ENCODE assay signal across 9 cellular contexts in the genomic region with DNA sequence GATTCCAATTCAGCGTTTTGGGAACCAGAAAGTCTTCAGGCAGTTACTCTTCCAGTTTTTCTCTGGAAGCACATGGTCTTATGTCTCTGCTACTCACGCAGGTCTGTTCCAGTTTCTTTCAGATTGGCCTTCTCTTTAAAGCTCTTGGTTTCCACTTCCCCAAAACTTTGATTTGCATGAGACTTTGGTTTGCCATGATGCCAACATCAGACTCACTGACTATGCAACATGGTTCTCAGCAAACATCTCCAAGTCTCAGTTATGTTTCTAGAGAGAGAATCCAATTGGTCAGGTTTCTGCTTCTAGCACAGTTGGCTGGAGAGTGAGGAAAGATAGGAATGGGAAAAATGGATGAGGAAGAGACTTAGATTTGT. TPM values are rescaled to one million over a fixed set of nuclear protein-coding genes. Genes with fewer than 3 reads are reported as not detected.
DNase-seq lines count a peak whose midpoint lies in the region; ATAC-seq and TF ChIP-seq lines count a peak whose summit lies in the region.
"Had no signal": no experiment of that assay in that cellular context is flagged by ENCODE, and none has a peak within 500 bp of the region (broad histone marks: within the 10 kb centered on the region; RNA-seq: fewer than 3 reads in every experiment).

No MANE protein-coding gene starts in this region.

- H3K4me3 Mint-ChIP-seq in CD8-positive, alpha-beta memory T cell: peak overlapping the region in 3 of 7 donors; percentile 9 to 49 (median 36)
- peak overlapping the region; percentile 45 for H3K4me3 Mint-ChIP-seq in activated CD8-positive, alpha-beta T cell treated with anti-CD3 and anti-CD28 coated beads, Interleukin-2, amount 10 ng/mL, durations not matched to agents 7 days and 5 days
- H3K4me3 Mint-ChIP-seq in nephron progenitor cell: no peak overlapping the region

- peaks cover 49% of the 10 kb centered on the region for H3K4me1 ChIP-seq in CD8-positive, alpha-beta memory T cell (ENCODE audit: insufficient read depth, low read length)

- peaks cover 0 to 10% (median 0%) of the 10 kb centered on the region in 3 donors for H3K36me3 Mint-ChIP-seq in CD8-positive, alpha-beta memory T cell
- peaks cover 29% of the 10 kb centered on the region for H3K36me3 Mint-ChIP-seq in activated CD8-positive, alpha-beta T cell treated with anti-CD3 and anti-CD28 coated beads, Interleukin-2, amount 10 ng/mL, durations not matched to agents 7 days and 5 days (ENCODE audit: low read depth)
- peaks cover 14% of the 10 kb centered on the region for H3K36me3 Mint-ChIP-seq in nephron progenitor cell (ENCODE audit: low read depth)

- CTCF ChIA-PET in CD8-positive, alpha-beta memory T cell (lab: Charles Lee): no interaction called here
- CTCF ChIA-PET in activated CD8-positive, alpha-beta T cell treated with anti-CD3 and anti-CD28 coated beads, Interleukin-2, amount 10 ng/mL, durations not matched to agents 7 days and 5 days (lab: Charles Lee): interaction anchor here (1.3 kb wide), 1 partner anchor 203 kb away, joined by 3 read pairs; no protein-coding TSS in a partner anchor

- peak; percentile 32 for ATAC-seq in GM18873 (IDR thresholded peaks at IDR 0.05; ENCODE audit: low FRiP score, unreplicated experiment)
- peak; percentile 25 for ATAC-seq in HG03135 (IDR thresholded peaks at IDR 0.05; ENCODE audit: unreplicated experiment)
- no peak for ATAC-seq in activated CD8-positive, alpha-beta T cell treated with anti-CD3 and anti-CD28 coated beads, Interleukin-2, amount 10 ng/mL, durations not matched to agents 7 days and 5 days
- no peak for ATAC-seq in activated CD4-positive, CD25-positive, alpha-beta regulatory T cell treated with anti-CD3 and anti-CD28 coated beads, Interleukin-2, amount 50 U/mL, for 24 hours
- no peak for ATAC-seq in HG03097 (IDR thresholded peaks at IDR 0.05; ENCODE audit: low FRiP score, unreplicated experiment)

- POLR2A ChIA-PET in CD8-positive, alpha-beta memory T cell (lab: Charles Lee): no interaction called here
- POLR2A ChIA-PET in activated CD8-positive, alpha-beta T cell treated with anti-CD3 and anti-CD28 coated beads, Interleukin-2, amount 10 ng/mL, durations not matched to agents 7 days and 5 days (lab: Charles Lee): interaction anchor here (0.6 kb wide), 1 partner anchor 180 kb away, joined by 3 read pairs; no protein-coding TSS in a partner anchor

- H3K27ac ChIP-seq in CD8-positive, alpha-beta memory T cell (ENCODE audit: low read depth, low read length): peak overlapping the region; percentile 34

- no peak for DNase-seq in CD8-positive, alpha-beta memory T cell
- DNase-seq in activated CD8-positive, alpha-beta T cell treated with anti-CD3 and anti-CD28 coated beads, Interleukin-2, amount 10 ng/mL, durations not matched to agents 7 days and 5 days: no peak
- DNase-seq in NCI-H1417 (lab: John Stamatoyannopoulos, UW) (no peak), nephron progenitor cell (no peak)
- DNase-seq: KG1 had no signal

- H3K27me3 ChIP-seq in CD8-positive, alpha-beta memory T cell (ENCODE audit: insufficient read depth, low read length, poor library complexity, severe bottlenecking): no peaks in the 10 kb centered on the region

- H3K27me3 Mint-ChIP-seq in CD8-positive, alpha-beta memory T cell: no peaks in the 10 kb centered on the region
- no peaks in the 10 kb centered on the region for H3K27me3 Mint-ChIP-seq in activated CD8-positive, alpha-beta T cell treated with anti-CD3 and anti-CD28 coated beads, Interleukin-2, amount 10 ng/mL, durations not matched to agents 7 days and 5 days (ENCODE audit: low read depth)
- H3K27me3 Mint-ChIP-seq in nephron progenitor cell (ENCODE audit: low read depth, poor library complexity): no peaks in the 10 kb centered on the region

- no peaks in the 10 kb centered on the region for H3K9me3 Mint-ChIP-seq in CD8-positive, alpha-beta memory T cell
- H3K9me3 Mint-ChIP-seq in activated CD8-positive, alpha-beta T cell treated with anti-CD3 and anti-CD28 coated beads, Interleukin-2, amount 10 ng/mL, durations not matched to agents 7 days and 5 days (ENCODE audit: insufficient read depth): peaks cover 5% of the 10 kb centered on the region
- peaks cover 14% of the 10 kb centered on the region for H3K9me3 Mint-ChIP-seq in nephron progenitor cell

- no peak overlapping the region for H3K4me3 ChIP-seq in CD8-positive, alpha-beta memory T cell (ENCODE audit: low read length)

- H3K27ac Mint-ChIP-seq in CD8-positive, alpha-beta memory T cell: peak overlapping the region in 6 of 8 donors; percentile 6 to 88 (median 32)
- peak overlapping the region; percentile 3 for H3K27ac Mint-ChIP-seq in activated CD8-positive, alpha-beta T cell treated with anti-CD3 and anti-CD28 coated beads, Interleukin-2, amount 10 ng/mL, durations not matched to agents 7 days and 5 days
- H3K27ac Mint-ChIP-seq in nephron progenitor cell: no peak overlapping the region

- no peaks in the 10 kb centered on the region for H3K9me3 ChIP-seq in CD8-positive, alpha-beta memory T cell (ENCODE audit: low read length)

- H3K4me1 Mint-ChIP-seq in CD8-positive, alpha-beta memory T cell: peaks cover 56 to 62% (median 59%) of the 10 kb centered on the region in 3 donors
- peaks cover 62% of the 10 kb centered on the region for H3K4me1 Mint-ChIP-seq in activated CD8-positive, alpha-beta T cell treated with anti-CD3 and anti-CD28 coated beads, Interleukin-2, amount 10 ng/mL, durations not matched to agents 7 days and 5 days (ENCODE audit: low read depth)
- H3K4me1 Mint-ChIP-seq in nephron progenitor cell: peaks cover 39% of the 10 kb centered on the region

- TF ChIP-seq CTCF in nephron progenitor cell (IDR thresholded peaks at IDR 0.05): no peak

- no peaks in the 10 kb centered on the region for H3K36me3 ChIP-seq in CD8-positive, alpha-beta memory T cell (ENCODE audit: insufficient read depth, low read length)

RNA-seq across cellular contexts. Expression of gene AKAP11, which starts 3.1 kb away (rescaled TPM):
- 10 to 100 TPM; 37.8 to 37.9 TPM for total RNA-seq in CD8-positive, alpha-beta memory T cell
- polyA plus RNA-seq in CD8-positive, alpha-beta memory T cell: 3.2 TPM
- 10 to 100 TPM; 25.8 to 27.1 TPM for total RNA-seq in activated CD8-positive, alpha-beta T cell treated with anti-CD3 and anti-CD28 coated beads, Interleukin-2, amount 10 ng/mL, durations not matched to agents 7 days and 5 days

Comparison
In these comparisons a context has a peak if more than half of its experiments do, and no peak if none do; other contexts are left out.
1. ATAC-seq: peak in GM18873 (single experiment) and HG03135 (single experiment); none in activated CD8-positive, alpha-beta T cell treated with anti-CD3 and anti-CD28 coated beads, Interleukin-2, amount 10 ng/mL, durations not matched to agents 7 days and 5 days (single experiment), activated CD4-positive, CD25-positive, alpha-beta regulatory T cell treated with anti-CD3 and anti-CD28 coated beads, Interleukin-2, amount 50 U/mL, for 24 hours (0 of 2) and HG03097 (single experiment).